In the genomic region with DNA sequence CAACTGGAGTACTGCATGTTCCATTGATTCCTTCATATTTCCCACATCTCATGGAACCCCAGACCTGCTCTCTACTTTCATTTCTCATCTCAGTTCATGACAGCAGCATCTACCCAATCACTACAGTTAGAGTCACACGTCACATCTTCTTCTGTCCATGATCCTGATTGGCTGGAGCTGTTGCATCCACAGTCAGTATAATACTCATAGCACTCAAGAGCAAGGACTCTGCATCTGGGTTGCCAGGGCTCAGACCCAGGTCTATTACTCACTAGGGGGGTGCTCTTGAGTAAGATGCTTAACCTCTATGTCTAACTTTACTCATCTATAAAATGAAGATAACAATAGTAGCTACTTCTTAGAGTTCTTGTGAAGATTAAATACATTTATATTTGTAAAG, we compare ENCODE assay signal across 19 cellular contexts. TPM values are rescaled to one million over a fixed set of nuclear protein-coding genes. Genes with fewer than 3 reads are reported as not detected.
DNase-seq lines count a peak whose midpoint lies in the region; ATAC-seq and FAIRE-seq lines count a peak whose summit lies in the region.
"Had no signal": no experiment of that assay in that cellular context is flagged by ENCODE, and none has a peak within 500 bp of the region (broad histone marks: within the 10 kb centered on the region; RNA-seq: fewer than 3 reads in every experiment).

No MANE protein-coding gene starts in this region.

- peak; percentile 59 for DNase-seq in GM23248
- DNase-seq in Karpas-422, result peak; percentile 79
- peak; percentile 46 for DNase-seq in SK-MEL-5 (ENCODE audit: low read depth, low spot score)
- DNase-seq in fibroblast of peridontal ligament (ENCODE audit: extremely low read depth), result peak; percentile 14
- no peak for DNase-seq in frontal cortex (ENCODE audit: low spot score in 2 of 2)
- no peak for DNase-seq in 8988T
- DNase-seq: C1 segment of cervical spinal cord; CD8-positive, alpha-beta memory T cell; DMS53; GOT3; NCI-H1092 treated with DMSO at 0.1 percent for 48 hours; NCI-H510A treated with DMSO at 0.1 percent for 48 hours; NCI-H82; SW 1271; T-helper 2 cell had no signal

- H3K27me3 ChIP-seq in GM23248 (replicated peaks; ENCODE audit: insufficient read depth), result peaks cover 7% of the 10 kb centered on the region; the same call in 1 of the 2 replicates
- no peaks in the 10 kb centered on the region for H3K27me3 ChIP-seq in Karpas-422 (ENCODE audit: low read length)

- 27 to 42% methylated on average over 1 of the region's 1 CpG for WGBS in GM23248 (ENCODE audit: low coverage in 1 of 2, low lambda C conversion rate in 2 of 2, missing lambda C conversion rate in 2 of 2), 2 experiments

- H3K4me2 ChIP-seq in GM23248 (ENCODE audit: unreplicated experiment) (no peak overlapping the region), Karpas-422 (ENCODE audit: low read depth, low read length, poor library complexity, severe bottlenecking) (peak overlapping the region; percentile 61)
- H3K4me2 ChIP-seq: KMS-11 had no signal

- H3K4me1 ChIP-seq in GM23248 (ENCODE audit: insufficient read depth), result 0 out of 2 replicates have a peak, but pooled peaks cover 5% of the 10 kb centered on the region
- peaks cover 20% of the 10 kb centered on the region for H3K4me1 ChIP-seq in Karpas-422 (ENCODE audit: low read length)

- no peaks in the 10 kb centered on the region for H3K36me3 ChIP-seq in GM23248 (ENCODE audit: low read depth)
- no peaks in the 10 kb centered on the region for H3K36me3 ChIP-seq in Karpas-422 (ENCODE audit: insufficient read depth, low read length)

- H3K27ac ChIP-seq in GM23248 (no peak overlapping the region), Karpas-422 (ENCODE audit: low read length) (no peak overlapping the region)
- H3K27ac ChIP-seq: KMS-11 had no signal

- H3K4me3 ChIP-seq in GM23248 (no peak overlapping the region), Karpas-422 (ENCODE audit: low read length) (peak overlapping the region; percentile 44)

- no peaks in the 10 kb centered on the region for H3F3A ChIP-seq in GM23248 (ENCODE audit: insufficient read depth)

- H3K79me2 ChIP-seq in GM23248 (ENCODE audit: insufficient read depth) (no peaks in the 10 kb centered on the region), Karpas-422 (ENCODE audit: low read length) (peaks cover under 1% of the 10 kb centered on the region)

- ATAC-seq in GM21360 (IDR thresholded peaks at IDR 0.05; ENCODE audit: unreplicated experiment) (no peak), GM21367 (IDR thresholded peaks at IDR 0.05; ENCODE audit: unreplicated experiment) (no peak)
- ATAC-seq: Right ventricle myocardium inferior had no signal

- H3K9me2 ChIP-seq in GM23248 (ENCODE audit: insufficient read depth) (no peaks in the 10 kb centered on the region), Karpas-422 (replicated peaks; ENCODE audit: insufficient read depth, low read length) (no peaks in the 10 kb centered on the region)

- H2AFZ ChIP-seq in GM23248, result no peak overlapping the region
- peak overlapping the region; percentile 59 for H2AFZ ChIP-seq in Karpas-422 (ENCODE audit: low read length)

- H3K9ac ChIP-seq in GM23248, result no peak overlapping the region
- peak overlapping the region; percentile 40 for H3K9ac ChIP-seq in Karpas-422 (ENCODE audit: low read length)
- H3K9ac ChIP-seq: KMS-11 had no signal

- in situ Hi-C loops in GM23248 (cut with MboI), result loop anchor here (10.0 kb wide), 1 partner anchor 237 kb away; no protein-coding TSS in a partner anchor
- in situ Hi-C loops in SK-MEL-5 (cut with HindIII; ENCODE audit: low pct_unique_long_range_greater_than_20kb, low sequenced_read_pairs), result no loop called here

- no peaks in the 10 kb centered on the region for H4K20me1 ChIP-seq in GM23248 (ENCODE audit: insufficient read depth)
- no peaks in the 10 kb centered on the region for H4K20me1 ChIP-seq in Karpas-422 (ENCODE audit: insufficient read depth, low read depth, low read length)

- FAIRE-seq in frontal cortex (lab: Jason Lieb, UNC), result no peak

- H3K9me3 ChIP-seq in GM23248 (ENCODE audit: low read depth) (no peaks in the 10 kb centered on the region), Karpas-422 (ENCODE audit: low read length) (no peaks in the 10 kb centered on the region)

RNA-seq across cellular contexts. Expression of a gene that starts 4.4 kb away (rescaled TPM):
- 11.9 and 15.6 TPM in 2 replicates for total RNA-seq in GM23248 (2014; rRNA removed; shearing (Covaris generic))
- polyA plus RNA-seq in GM23248 (2016; fragmentation: Nextera tagmentation; extraction: Ambion mirVana), result 4.9 and 5.4 TPM in 2 replicates
- 18.2 and 38.3 TPM in 2 replicates for total RNA-seq in Karpas-422 (2014; rRNA removed; shearing (Covaris generic); ENCODE audit: low replicate concordance)
- total RNA-seq in SK-MEL-5 (2014; rRNA removed; shearing (Covaris generic)), result 24.9 and 27.4 TPM in 2 replicates
- polyA plus RNA-seq in SK-MEL-5 (2015; cell fraction: cytosol; rRNA removed), result 15.4 and 19.5 TPM in 2 replicates
- polyA plus RNA-seq in SK-MEL-5 (2015; cell fraction: nucleus; rRNA removed), result 7.2 and 8.7 TPM in 2 replicates
- 380 TPM for total RNA-seq in frontal cortex

Comparison
In these comparisons a context has a peak if more than half of its experiments do, and no peak if none do; other contexts are left out.
1. DNase-seq: peak in GM23248 (single experiment), Karpas-422 (single experiment), SK-MEL-5 (single experiment) and fibroblast of peridontal ligament (single experiment); none in frontal cortex (0 of 2) and 8988T (single experiment).